8 cellular contexts compared by ENCODE assay signal in the genomic region with DNA sequence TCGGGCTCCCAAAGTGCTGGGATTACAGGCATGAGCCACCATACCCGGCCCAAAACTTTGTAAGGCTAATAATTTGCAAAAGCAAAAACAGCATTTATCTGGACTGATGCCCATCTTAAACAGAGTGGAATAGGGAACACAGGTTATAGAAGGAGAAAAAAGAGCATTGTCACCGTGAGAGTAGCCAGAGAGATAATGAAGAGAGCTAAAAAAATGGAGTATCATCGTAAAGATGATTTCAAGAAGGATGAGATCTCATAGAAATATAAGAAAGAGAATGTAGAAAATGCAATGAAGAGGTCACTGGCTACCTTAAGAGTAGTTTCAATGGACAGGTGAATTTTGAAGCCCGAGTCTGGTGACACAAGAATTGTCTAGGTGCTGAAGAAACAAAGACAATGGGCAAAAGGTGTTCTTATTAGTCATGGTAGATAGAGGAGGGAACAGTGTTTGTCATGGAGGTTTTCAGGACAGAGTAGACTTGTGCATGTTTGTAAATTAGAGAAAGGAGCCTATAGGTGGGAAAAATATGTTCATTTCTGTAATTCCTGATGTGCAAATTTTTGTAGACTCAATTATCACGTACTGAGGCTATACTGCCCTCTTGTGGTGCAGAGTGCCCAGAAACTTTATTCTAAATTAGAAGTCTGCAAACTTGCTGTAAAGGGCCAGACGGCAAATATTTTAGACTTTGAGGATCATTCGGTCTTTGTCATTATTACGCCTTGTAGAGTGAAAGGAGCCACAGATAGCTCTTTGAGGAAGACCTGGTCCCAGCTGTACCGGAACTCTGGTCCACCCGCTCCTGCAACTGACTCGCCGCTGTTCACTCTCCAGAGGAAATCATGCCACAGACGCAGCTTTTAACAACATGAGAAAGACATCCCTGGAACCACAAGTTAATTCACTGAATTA. TPM values are rescaled to one million over a fixed set of nuclear protein-coding genes. Genes with fewer than 3 reads are reported as not detected.
DNase-seq lines count a peak whose midpoint lies in the region; ATAC-seq and TF ChIP-seq lines count a peak whose summit lies in the region.

No MANE protein-coding gene starts in this region.

- no peaks in the 10 kb centered on the region for H3K9me3 Mint-ChIP-seq in activated B cell treated with CpG ODN at 0.5 μM for 24 hours
- H3K9me3 Mint-ChIP-seq in central memory CD8-positive, alpha-beta T cell = no peaks in the 10 kb centered on the region

- peak overlapping the region; percentile 74 for H3K4me3 Mint-ChIP-seq in activated B cell treated with CpG ODN at 0.5 μM for 24 hours
- no peak overlapping the region for H3K4me3 Mint-ChIP-seq in central memory CD8-positive, alpha-beta T cell

- TF ChIP-seq POLR2A in GM18505 (IDR thresholded peaks at IDR 0.05; ENCODE audit: borderline replicate concordance, extremely low read depth, insufficient read depth, insufficient read length) = no peak

- no peaks in the 10 kb centered on the region for H3K36me3 Mint-ChIP-seq in activated B cell treated with CpG ODN at 0.5 μM for 24 hours (ENCODE audit: low read depth)
- no peaks in the 10 kb centered on the region for H3K36me3 Mint-ChIP-seq in central memory CD8-positive, alpha-beta T cell (ENCODE audit: insufficient read depth)

- peaks cover 18% of the 10 kb centered on the region for H3K4me1 Mint-ChIP-seq in activated B cell treated with CpG ODN at 0.5 μM for 24 hours
- H3K4me1 Mint-ChIP-seq in central memory CD8-positive, alpha-beta T cell = peaks cover 10% of the 10 kb centered on the region

- H3K27me3 Mint-ChIP-seq in activated B cell treated with CpG ODN at 0.5 μM for 24 hours = peaks cover 2% of the 10 kb centered on the region
- peaks cover 53% of the 10 kb centered on the region for H3K27me3 Mint-ChIP-seq in central memory CD8-positive, alpha-beta T cell

- CTCF ChIA-PET in activated B cell treated with CpG ODN at 0.5 μM for 24 hours (lab: Charles Lee) = interaction anchor here (0.7 to 3.8 kb wide), 15 partner anchors 8 to 267 kb away, joined by 3 to 33 read pairs (median 4); a partner anchor contains a TSS

- POLR2A ChIA-PET in activated B cell treated with CpG ODN at 0.5 μM for 24 hours (lab: Charles Lee) = interaction anchor here (0.6 to 1.2 kb wide), 4 partner anchors 9 to 112 kb away, joined by 3 to 9 read pairs (median 4); no protein-coding TSS in a partner anchor

- DNase-seq in Right ventricle myocardium superior (no peak), Right ventricle myocardium inferior (ENCODE audit: missing footprints) (no peak), NCI-H2107 treated with DMSO at 0.1 percent for 48 hours (lab: John Stamatoyannopoulos, UW; ENCODE audit: unreplicated experiment) (peak; percentile 57), activated B cell treated with CpG ODN at 0.5 μM for 24 hours (no peak), medulla oblongata (ENCODE audit: extremely low spot score) (peak; percentile 69)
- peak; percentile 40 to 52 for DNase-seq in central memory CD8-positive, alpha-beta T cell (ENCODE audit: low spot score in 2 of 2)
- DNase-seq in stimulated activated CD8-positive, alpha-beta memory T cell treated with anti-CD3 and anti-CD28 coated beads, Interleukin-4, amount 100 ng/mL, for 24 hours (ENCODE audit: low read depth) = peak; percentile 33

- ATAC-seq in Right ventricle myocardium superior (ENCODE audit: poor library complexity) (peak; percentile 56), Right ventricle myocardium inferior (no peak), activated B cell treated with CpG ODN at 0.5 μM for 24 hours (ENCODE audit: low read depth) (peak; percentile 75), GM18505 (IDR thresholded peaks at IDR 0.05; ENCODE audit: unreplicated experiment) (no peak)
- no peak for ATAC-seq in central memory CD8-positive, alpha-beta T cell (replicated peaks; ENCODE audit: extremely low read depth, poor library complexity, severe bottlenecking)

- H3K27ac Mint-ChIP-seq in activated B cell treated with CpG ODN at 0.5 μM for 24 hours = peak overlapping the region; percentile 81
- H3K27ac Mint-ChIP-seq in central memory CD8-positive, alpha-beta T cell (ENCODE audit: low read depth) = no peak overlapping the region

- peak; percentile 56 for TF ChIP-seq CTCF in activated B cell treated with CpG ODN at 0.5 μM for 24 hours (IDR thresholded peaks at IDR 0.05)

- intact Hi-C loops in Right ventricle myocardium superior (cut with DNase I) (loop anchor here (10.0 kb wide), 2 partner anchors 84 to 254 kb away; no protein-coding TSS in a partner anchor), Right ventricle myocardium inferior (cut with DNase I) (loop anchor here (2.0 to 10.0 kb wide), 2 partner anchors 72 to 244 kb away; a partner anchor contains a TSS), activated B cell treated with CpG ODN at 0.5 μM for 24 hours (cut with micrococcal nuclease) (loop anchor here (1.0 to 2.0 kb wide), 7 partner anchors 31 to 656 kb away; a partner anchor contains a TSS)

RNA-seq across cellular contexts. Expression of a gene that starts 8.1 kb away (rescaled TPM):
- total RNA-seq in Right ventricle myocardium superior (21.8 TPM), Right ventricle myocardium inferior (24.0 TPM), activated B cell treated with CpG ODN at 0.5 μM for 24 hours (62.5 and 70.6 TPM in 2 replicates)

RNA-seq across cellular contexts. Expression of a gene that starts 27.2 kb away (rescaled TPM):
- 19.3 TPM for total RNA-seq in Right ventricle myocardium superior
- 22.2 TPM for total RNA-seq in Right ventricle myocardium inferior
- 0.12 and 0.29 TPM in 2 replicates for total RNA-seq in activated B cell treated with CpG ODN at 0.5 μM for 24 hours

RNA-seq across cellular contexts. Expression of a gene that starts 32.0 kb away (rescaled TPM):
- total RNA-seq in Right ventricle myocardium superior (118 TPM), Right ventricle myocardium inferior (134 TPM), activated B cell treated with CpG ODN at 0.5 μM for 24 hours (30.8 and 32.4 TPM in 2 replicates)

RNA-seq across cellular contexts. Expression of a gene that starts 41.0 kb away (rescaled TPM):
- total RNA-seq in Right ventricle myocardium superior = 76.6 TPM
- total RNA-seq in Right ventricle myocardium inferior = 85.8 TPM
- total RNA-seq in activated B cell treated with CpG ODN at 0.5 μM for 24 hours = 44.4 and 45.0 TPM in 2 replicates

Comparison
In these comparisons a context has a peak if more than half of its experiments do, and no peak if none do; other contexts are left out.
1. ATAC-seq: peak in Right ventricle myocardium superior (single experiment) and activated B cell treated with CpG ODN at 0.5 μM for 24 hours (single experiment); none in Right ventricle myocardium inferior (single experiment), central memory CD8-positive, alpha-beta T cell (single experiment) and GM18505 (single experiment).
2. DNase-seq: peak in NCI-H2107 treated with DMSO at 0.1 percent for 48 hours (single experiment), central memory CD8-positive, alpha-beta T cell (2 of 2), medulla oblongata (single experiment) and stimulated activated CD8-positive, alpha-beta memory T cell treated with anti-CD3 and anti-CD28 coated beads, Interleukin-4, amount 100 ng/mL, for 24 hours (single experiment); none in Right ventricle myocardium superior (single experiment), Right ventricle myocardium inferior (single experiment) and activated B cell treated with CpG ODN at 0.5 μM for 24 hours (single experiment).
3. RNA of a gene that starts 27.2 kb away (total RNA-seq): 22.2 TPM in Right ventricle myocardium inferior (single experiment) and 19.3 TPM in Right ventricle myocardium superior (single experiment); 0.12 to 0.29 TPM in activated B cell treated with CpG ODN at 0.5 μM for 24 hours; every median in the first group is over 10 times any median in the second.